In genomic region chr4:9488796-9489195, GRCh38 we compare ENCODE assay signal across 2 cellular contexts. TPM values are rescaled to one million over a fixed set of nuclear protein-coding genes. Genes with fewer than 3 reads are reported as not detected.
"Had no signal": no experiment of that assay in that cellular context is flagged by ENCODE, and none has a peak within 500 bp of the region (broad histone marks: within the 10 kb centered on the region; RNA-seq: fewer than 3 reads in every experiment).

No MANE protein-coding gene starts in this region.

RNA-seq across cellular contexts. Expression of gene DEFB131A, which starts 44.6 kb away (rescaled TPM):
- total RNA-seq: G401, GM12878 had no signal
- polyA plus RNA-seq: GM12878 had no signal
